Comparison of ENCODE assay signal across 8 cellular contexts in genomic region chrX:2928583-2929434, GRCh38. TPM values are rescaled to one million over a fixed set of nuclear protein-coding genes. Genes with fewer than 3 reads are reported as not detected.
DNase-seq lines count a peak whose midpoint lies in the region; ATAC-seq and TF ChIP-seq lines count a peak whose summit lies in the region.

Gene ARSD, minus strand, starts transcription at chrX:2929339. Its CDS starts 64 bp downstream, at chrX:2929275.

- H3K4me3 Mint-ChIP-seq in HFFc6, result peak within 1 kb of the TSS; percentile 87
- H3K4me3 Mint-ChIP-seq in stimulated activated memory B cell treated with anti-CD40 and anti-IgM and Interleukin-4, amounts not matched to agents 10 μg/mL and 1 μg/mL and 100 μg/mL, for 72 hours, result peak within 1 kb of the TSS; percentile 97

- TF ChIP-seq CTCF in GM12875 (IDR thresholded peaks at IDR 0.05; ENCODE audit: borderline replicate concordance, insufficient read depth, low read depth, low read length) (no peak), HFFc6 (IDR thresholded peaks at IDR 0.05) (no peak)

- H3K4me1 ChIP-seq in esophagus (ENCODE audit: control insufficient read depth in 2 of 2, insufficient read depth in 2 of 2, low read length in 1 of 2), result no peaks in the 10 kb centered on the region

- H3K36me3 ChIP-seq in esophagus (ENCODE audit: control insufficient read depth in 2 of 2, insufficient read depth in 2 of 2, low read length in 1 of 2), result no peaks in the 10 kb centered on the region

- H3K27me3 ChIP-seq in esophagus (ENCODE audit: control insufficient read depth in 1 of 2, insufficient read depth in 2 of 2, low read length in 2 of 2), result no peaks in the 10 kb centered on the region

- DNase-seq in HFFc6 (peak; percentile 72), NCI-H2227 (lab: John Stamatoyannopoulos, UW; ENCODE audit: unreplicated experiment) (peak; percentile 76), mucosa of gallbladder (ENCODE audit: low spot score) (peak; percentile 92), SHP77 (lab: John Stamatoyannopoulos, UW) (no peak)
- peak; percentile 46 for DNase-seq in activated T-cell treated with anti-CD3 and anti-CD28 coated beads, Interleukin-2, amount 50 U/mL, for 1 hour

- peak within 1 kb of the TSS; percentile 79 for H3K27ac Mint-ChIP-seq in HFFc6
- H3K27ac Mint-ChIP-seq in stimulated activated memory B cell treated with anti-CD40 and anti-IgM and Interleukin-4, amounts not matched to agents 10 μg/mL and 1 μg/mL and 100 μg/mL, for 72 hours, result peak within 1 kb of the TSS; percentile 86

- peak within 1 kb of the TSS; percentile 97 to 98 for H3K27ac ChIP-seq in esophagus (ENCODE audit: low read depth in 2 of 2, low read length in 1 of 2)

- peaks cover 0 to 2% of the 10 kb centered on the region in 2 donors for H3K9me3 ChIP-seq in esophagus (ENCODE audit: control insufficient read depth in 2 of 2, insufficient read depth in 1 of 2, low read depth in 1 of 2, low read length in 1 of 2)

- H3K4me3 ChIP-seq in GM12875 (ENCODE audit: low read depth, low read length), result peak within 1 kb of the TSS; percentile 44
- H3K4me3 ChIP-seq in esophagus (ENCODE audit: low read depth in 1 of 2, low read length in 2 of 2), result peak within 1 kb of the TSS; percentile 74 to 83

- WGBS in esophagus, 2 donors, result 1% methylated on average over 35 to 82 of the region's 84 CpGs

- ATAC-seq in stimulated activated memory B cell treated with anti-CD40 and anti-IgM and Interleukin-4, amounts not matched to agents 10 μg/mL and 1 μg/mL and 100 μg/mL, for 72 hours, result peak; percentile 96

- H3K9me3 Mint-ChIP-seq in HFFc6, result no peaks in the 10 kb centered on the region
- H3K9me3 Mint-ChIP-seq in stimulated activated memory B cell treated with anti-CD40 and anti-IgM and Interleukin-4, amounts not matched to agents 10 μg/mL and 1 μg/mL and 100 μg/mL, for 72 hours, result peaks cover 5% of the 10 kb centered on the region

- H3K4me1 Mint-ChIP-seq in HFFc6 (ENCODE audit: low read depth), result no peaks in the 10 kb centered on the region; the same call in 1 of the 2 replicates
- peaks cover 11% of the 10 kb centered on the region for H3K4me1 Mint-ChIP-seq in stimulated activated memory B cell treated with anti-CD40 and anti-IgM and Interleukin-4, amounts not matched to agents 10 μg/mL and 1 μg/mL and 100 μg/mL, for 72 hours

- peaks cover 2% of the 10 kb centered on the region for H3K27me3 Mint-ChIP-seq in HFFc6 (ENCODE audit: insufficient read depth)
- H3K27me3 Mint-ChIP-seq in stimulated activated memory B cell treated with anti-CD40 and anti-IgM and Interleukin-4, amounts not matched to agents 10 μg/mL and 1 μg/mL and 100 μg/mL, for 72 hours, result no peaks in the 10 kb centered on the region

- H3K36me3 Mint-ChIP-seq in HFFc6 (ENCODE audit: low read depth), result no peaks in the 10 kb centered on the region; the same call in 1 of the 2 replicates
- no peaks in the 10 kb centered on the region for H3K36me3 Mint-ChIP-seq in stimulated activated memory B cell treated with anti-CD40 and anti-IgM and Interleukin-4, amounts not matched to agents 10 μg/mL and 1 μg/mL and 100 μg/mL, for 72 hours

RNA-seq across cellular contexts. Expression of gene ARSD, which starts in this region (rescaled TPM):
- total RNA-seq in HFFc6 (2021; fragmentation: NEBNext Ultra II Directional; extraction: Animal tissue kit (Norgen Biotek cat#: 25700)), result 10 to 100 TPM in 3 of 6 experiments, 1 to 10 TPM in 3; 8.3 to 13.4 (median 10.4) TPM
- 10 to 100 TPM; 10.5 to 10.9 TPM for polyA plus RNA-seq in esophagus
- total RNA-seq in mucosa of gallbladder, result 82.5 TPM

Comparison
In these comparisons a context has a peak if more than half of its experiments do, and no peak if none do; other contexts are left out.
1. DNase-seq: peak in HFFc6 (single experiment), NCI-H2227 (single experiment), activated T-cell treated with anti-CD3 and anti-CD28 coated beads, Interleukin-2, amount 50 U/mL, for 1 hour (single experiment) and mucosa of gallbladder (single experiment); none in SHP77 (0 of 2).